In genomic region chr10:68280750-68281149, GRCh38 we compare ENCODE assay signal across 33 cellular contexts. TPM values are rescaled to one million over a fixed set of nuclear protein-coding genes. Genes with fewer than 3 reads are reported as not detected.
"Had no signal": no experiment of that assay in that cellular context is flagged by ENCODE, and none has a peak within 500 bp of the region (broad histone marks: within the 10 kb centered on the region; RNA-seq: fewer than 3 reads in every experiment).

No MANE protein-coding gene starts in this region.

- H3K4me3 ChIP-seq: neural progenitor cell, ovary, psoas muscle, skin epidermis, smooth muscle cell, spleen, stomach, thoracic aorta, thyroid gland, tibial nerve, upper lobe of left lung, vagina had no signal

- H3K27ac ChIP-seq: neural progenitor cell, ovary, parathyroid adenoma, psoas muscle, skin epidermis, spleen, stomach, thoracic aorta, thyroid gland, tibial nerve, upper lobe of left lung, vagina had no signal

- H3K27me3 Mint-ChIP-seq: progenitor cell of endocrine pancreas; stimulated activated naive B cell treated with anti-CD40 and anti-IgM and Interleukin-4, amounts not matched to agents 10 μg/mL and 1 μg/mL and 100 μg/mL, for 72 hours; stimulated activated naive CD8-positive, alpha-beta T cell treated with anti-CD3 and anti-CD28 coated beads, Interleukin-15, Interleukin-2, amounts not matched to agents 100 ng/mL and 50 ng/mL, for 24 hours had no signal

- H3K36me3 ChIP-seq: neural progenitor cell, ovary, spleen, thoracic aorta, thyroid gland, upper lobe of left lung, vagina had no signal

- FAIRE-seq: urothelium cell line had no signal

- H3K27ac Mint-ChIP-seq: natural killer cell; nephron; neural progenitor cell; progenitor cell of endocrine pancreas; stimulated activated effector memory CD8-positive, alpha-beta T cell treated with anti-CD3 and anti-CD28 coated beads, Interleukin-12 subunit alpha, Interleukin-12 subunit beta, amount 100 ng/mL, for 72 hours; stimulated activated naive B cell treated with anti-CD40 and anti-IgM and Interleukin-4, amounts not matched to agents 10 μg/mL and 1 μg/mL and 100 μg/mL, for 72 hours; stimulated activated naive CD8-positive, alpha-beta T cell treated with anti-CD3 and anti-CD28 coated beads, Interleukin-15, Interleukin-2, amounts not matched to agents 100 ng/mL and 50 ng/mL, for 24 hours had no signal

- H3K9me3 Mint-ChIP-seq: natural killer cell had no signal

- H3K4me1 ChIP-seq: parathyroid adenoma, psoas muscle, spleen, stomach, thyroid gland, tibial nerve, upper lobe of left lung, vagina had no signal

- H2AFZ ChIP-seq: neural progenitor cell, parathyroid adenoma had no signal

- H3K36me3 Mint-ChIP-seq: natural killer cell; stimulated activated effector memory CD8-positive, alpha-beta T cell treated with anti-CD3 and anti-CD28 coated beads, Interleukin-12 subunit alpha, Interleukin-12 subunit beta, amount 100 ng/mL, for 72 hours had no signal

- DNase-seq: natural killer cell; occipital lobe; ovary; posterior cingulate gyrus; psoas muscle; right cardiac atrium; spleen; stimulated activated CD4-positive, alpha-beta T cell treated with anti-CD3 and anti-CD28 coated beads, Interleukin-12 subunit alpha, Interleukin-12 subunit beta, amount 100 ng/mL, for 4 hours; stimulated activated CD4-positive, alpha-beta T cell treated with anti-CD3 and anti-CD28 coated beads, Interleukin-2, amount 100 ng/mL, for 24 hours; stimulated activated CD4-positive, alpha-beta T cell treated with anti-CD3 and anti-CD28 coated beads, Interleukin-2, amount 100 ng/mL, for 48 hours; stimulated activated CD4-positive, alpha-beta T cell treated with anti-CD3 and anti-CD28 coated beads, Interleukin-4, amount 100 ng/mL, for 24 hours; stimulated activated naive B cell treated with anti-CD40 and anti-IgM and Interleukin-4, amounts not matched to agents 10 μg/mL and 1 μg/mL and 100 μg/mL, for 72 hours; stimulated activated naive CD4-positive, alpha-beta T cell treated with Interleukin-2 at 50 U/mL for 16 hours; stomach; thyroid gland; trophoblast cell; upper lobe of left lung had no signal

- ATAC-seq: natural killer cell; psoas muscle; right cardiac atrium; sciatic nerve; stimulated activated effector memory CD8-positive, alpha-beta T cell treated with anti-CD3 and anti-CD28 coated beads, Interleukin-12 subunit alpha, Interleukin-12 subunit beta, amount 100 ng/mL, for 72 hours; stimulated activated naive B cell treated with anti-CD40 and anti-IgM and Interleukin-4, amounts not matched to agents 10 μg/mL and 1 μg/mL and 100 μg/mL, for 72 hours had no signal

- H3K9ac ChIP-seq: neural progenitor cell, parathyroid adenoma had no signal

- H3K9me3 ChIP-seq: ovary, psoas muscle, thoracic aorta, thyroid gland, vagina had no signal

- H3K4me1 Mint-ChIP-seq: stimulated activated effector memory CD8-positive, alpha-beta T cell treated with anti-CD3 and anti-CD28 coated beads, Interleukin-12 subunit alpha, Interleukin-12 subunit beta, amount 100 ng/mL, for 72 hours; stimulated activated naive B cell treated with anti-CD40 and anti-IgM and Interleukin-4, amounts not matched to agents 10 μg/mL and 1 μg/mL and 100 μg/mL, for 72 hours had no signal

- H3K4me2 ChIP-seq: neural progenitor cell, smooth muscle cell had no signal

- H3K79me2 ChIP-seq: parathyroid adenoma had no signal

- H3K4me3 Mint-ChIP-seq: natural killer cell; nephron; neural progenitor cell; stimulated activated effector memory CD8-positive, alpha-beta T cell treated with anti-CD3 and anti-CD28 coated beads, Interleukin-12 subunit alpha, Interleukin-12 subunit beta, amount 100 ng/mL, for 72 hours; stimulated activated naive B cell treated with anti-CD40 and anti-IgM and Interleukin-4, amounts not matched to agents 10 μg/mL and 1 μg/mL and 100 μg/mL, for 72 hours; stimulated activated naive CD8-positive, alpha-beta T cell treated with anti-CD3 and anti-CD28 coated beads, Interleukin-15, Interleukin-2, amounts not matched to agents 100 ng/mL and 50 ng/mL, for 24 hours had no signal

- H3K27me3 ChIP-seq: neural progenitor cell, ovary, spleen, stomach, thyroid gland, tibial nerve, upper lobe of left lung, vagina had no signal

RNA-seq across cellular contexts. Expression of gene ATOH7, which starts 48.8 kb away (rescaled TPM):
- total RNA-seq: natural killer cell, osteoblast, psoas muscle, right cardiac atrium, smooth muscle cell, spleen, stomach, subcutaneous adipose tissue, thoracic aorta, thyroid gland, upper lobe of left lung, ureter, vagina had no signal
